ENCODE assay signal across 8 cellular contexts in genomic region chr2:16773080-16773713, GRCh38.
DNase-seq lines count a peak whose midpoint lies in the region; ATAC-seq and TF ChIP-seq lines count a peak whose summit lies in the region.

No MANE protein-coding gene starts in this region.

- H3K9me3 ChIP-seq in DND-41 (ENCODE audit: insufficient read depth, low read length, severe bottlenecking) (no peaks in the 10 kb centered on the region), mammary epithelial cell (replicated peaks; ENCODE audit: insufficient read depth, low read length) (no peaks in the 10 kb centered on the region), tibial nerve (no peaks in the 10 kb centered on the region)

- TF ChIP-seq CTCF in DND-41 (IDR thresholded peaks at IDR 0.05; ENCODE audit: borderline replicate concordance, extremely low read depth, low read length, poor library complexity, severe bottlenecking) (peak; percentile 64), mammary epithelial cell (conservative IDR thresholded peaks at IDR 0.05 in 1 of 2, IDR thresholded peaks at IDR 0.05 in 1 of 2; ENCODE audit: extremely low read depth in 1 of 2, insufficient read depth in 1 of 2, low read depth in 1 of 2, low read length in 2 of 2) (peak; percentile 57 to 73), kidney epithelial cell (IDR thresholded peaks at IDR 0.05; ENCODE audit: insufficient read depth, low read length, poor library complexity, severe bottlenecking) (peak; percentile 63), tibial nerve (IDR thresholded peaks at IDR 0.05) (peak; percentile 19 to 34 (median 25))

- H4K20me1 ChIP-seq in DND-41 (ENCODE audit: insufficient read depth, low read length) (no peaks in the 10 kb centered on the region), mammary epithelial cell (ENCODE audit: insufficient read depth, low read length) (no peaks in the 10 kb centered on the region)

- H2AFZ ChIP-seq in DND-41 (ENCODE audit: low read depth, low read length) (no peak overlapping the region), mammary epithelial cell (ENCODE audit: low read depth, low read length) (no peak overlapping the region)

- CTCF ChIA-PET in mammary epithelial cell (lab: Charles Lee; ENCODE audit: low non-redundant PET), result interaction anchor here (0.6 kb wide), 1 partner anchor 846 kb away, joined by 3 read pairs; no protein-coding TSS in a partner anchor

- in situ Hi-C loops in mammary epithelial cell (cut with MboI; ENCODE audit: low sequenced_read_pairs in 2 of 2), result loop anchor here (10.0 kb wide), 2 partner anchors 532 to 902 kb away; no protein-coding TSS in a partner anchor

- DNase-seq in DND-41 (peak; percentile 23), NCI-H69 (lab: John Stamatoyannopoulos, UW) (peak; percentile 73), mammary epithelial cell (peak; percentile 55), kidney epithelial cell (ENCODE audit: low read depth) (no peak), tibial nerve (ENCODE audit: low spot score in 2 of 2) (peak in 1 of 2 donors; percentile 35)

- no peaks in the 10 kb centered on the region for H3K79me2 ChIP-seq in DND-41 (ENCODE audit: insufficient read depth, low read length)
- H3K79me2 ChIP-seq in mammary epithelial cell (ENCODE audit: insufficient read depth, low read length), result no peaks in the 10 kb centered on the region

- H3K9ac ChIP-seq in DND-41 (ENCODE audit: low read depth, low read length), result no peak overlapping the region
- no peak overlapping the region for H3K9ac ChIP-seq in mammary epithelial cell (ENCODE audit: insufficient read depth, low read length)

- dilution Hi-C loops in mammary epithelial cell (cut with HindIII; ENCODE audit: low sequenced_read_pairs), result no loop called here

- TF ChIP-seq EP300 in tibial nerve (IDR thresholded peaks at IDR 0.05), result no peak

- WGBS in mammary epithelial cell (ENCODE audit: low coverage, missing lambda C conversion rate), result 26% methylated on average over 8 of the region's 8 CpGs
- WGBS in tibial nerve, 2 donors, result 17 to 21% methylated on average over 8 of the region's 8 CpGs

- BruUV-seq in mammary epithelial cell (replicated peaks; lab: Mats Ljungman, UMichigan), result no TSS peak

- H3K36me3 ChIP-seq in DND-41 (ENCODE audit: insufficient read depth, low read length), result no peaks in the 10 kb centered on the region
- no peaks in the 10 kb centered on the region for H3K36me3 ChIP-seq in mammary epithelial cell (ENCODE audit: insufficient read depth, low read length)
- no peaks in the 10 kb centered on the region for H3K36me3 ChIP-seq in kidney epithelial cell (ENCODE audit: control insufficient read depth, insufficient read depth, low read length)
- H3K36me3 ChIP-seq in tibial nerve, result no peaks in the 10 kb centered on the region

- no peaks in the 10 kb centered on the region for H3K4me1 ChIP-seq in DND-41 (ENCODE audit: insufficient read depth, low read length)
- H3K4me1 ChIP-seq in mammary epithelial cell (ENCODE audit: insufficient read depth, low read length), result no peaks in the 10 kb centered on the region
- no peaks in the 10 kb centered on the region for H3K4me1 ChIP-seq in tibial nerve

- H3K4me3 ChIP-seq in DND-41 (ENCODE audit: low read depth in 1 of 2, low read length in 2 of 2), result no peak overlapping the region
- no peak overlapping the region for H3K4me3 ChIP-seq in mammary epithelial cell (replicated peaks in 1 of 3; ENCODE audit: insufficient read depth in 1 of 3, low read depth in 2 of 3, low read length in 3 of 3)
- H3K4me3 ChIP-seq in kidney epithelial cell (ENCODE audit: low read depth, low read length), result no peak overlapping the region
- H3K4me3 ChIP-seq in tibial nerve, result no peak overlapping the region

- no peaks in the 10 kb centered on the region for H3K27me3 ChIP-seq in DND-41 (ENCODE audit: insufficient read depth, low read length, poor library complexity)
- peaks cover 3% of the 10 kb centered on the region for H3K27me3 ChIP-seq in mammary epithelial cell (ENCODE audit: insufficient read depth, low read length)
- H3K27me3 ChIP-seq in kidney epithelial cell (ENCODE audit: control insufficient read depth, insufficient read depth, low read length), result no peaks in the 10 kb centered on the region
- no peaks in the 10 kb centered on the region for H3K27me3 ChIP-seq in tibial nerve

- TF ChIP-seq POLR2A in tibial nerve (IDR thresholded peaks at IDR 0.05), result no peak

- H3K4me2 ChIP-seq in DND-41 (ENCODE audit: insufficient read depth, low read length) (no peak overlapping the region), mammary epithelial cell (ENCODE audit: insufficient read depth, low read depth, low read length) (no peak overlapping the region)

- H3K27ac ChIP-seq in DND-41 (ENCODE audit: low read length) (no peak overlapping the region), mammary epithelial cell (ENCODE audit: insufficient read depth, low read depth, low read length) (no peak overlapping the region), tibial nerve (no peak overlapping the region)

- intact Hi-C loops in mammary epithelial cell (cut with micrococcal nuclease), result loop anchor here (1.0 to 2.0 kb wide), 7 partner anchors 375 to 898 kb away; no protein-coding TSS in a partner anchor

- ATAC-seq in DND-41 (ENCODE audit: insufficient read depth, low read depth) (peak; percentile 74), GM19395 (IDR thresholded peaks at IDR 0.05; ENCODE audit: unreplicated experiment) (peak; percentile 78), HG03439 (IDR thresholded peaks at IDR 0.05; ENCODE audit: unreplicated experiment) (peak; percentile 70)
- no peak for ATAC-seq in activated CD4-positive, CD25-positive, alpha-beta regulatory T cell treated with anti-CD3 and anti-CD28 coated beads, Interleukin-2, amount 50 U/mL, for 24 hours

Comparison
In these comparisons a context has a peak if more than half of its experiments do, and no peak if none do; other contexts are left out.
1. ATAC-seq: peak in DND-41 (single experiment), GM19395 (single experiment) and HG03439 (single experiment); none in activated CD4-positive, CD25-positive, alpha-beta regulatory T cell treated with anti-CD3 and anti-CD28 coated beads, Interleukin-2, amount 50 U/mL, for 24 hours (0 of 2).
2. Peak in every context shown above with its lines, with median percentiles within 50 percentile points of each other: CTCF ChIP-seq.